Comparison of ENCODE assay signal across 11 cellular contexts in the genomic region with DNA sequence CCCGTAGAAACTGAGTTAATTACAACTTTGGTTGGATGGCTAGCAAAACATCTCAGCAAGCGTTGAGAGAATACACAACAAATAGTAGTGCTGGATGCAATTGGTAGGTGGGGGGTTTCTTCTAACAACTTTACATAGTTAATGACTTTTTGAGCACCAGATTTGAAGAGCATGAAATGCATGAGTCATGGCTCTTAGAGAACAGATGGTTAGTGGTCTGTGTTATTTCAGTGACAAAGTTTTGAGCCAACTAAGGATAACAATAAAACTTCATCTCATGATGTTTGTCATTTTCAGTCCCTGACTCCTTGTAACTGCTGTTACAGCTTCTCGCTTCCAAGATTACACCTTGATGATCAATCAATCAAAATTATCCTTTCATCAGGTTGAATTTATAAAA.
"Had no signal": no experiment of that assay in that cellular context is flagged by ENCODE, and none has a peak within 500 bp of the region (broad histone marks: within the 10 kb centered on the region; RNA-seq: fewer than 3 reads in every experiment).

No MANE protein-coding gene starts in this region.

- DNase-seq: activated CD4-positive, alpha-beta T cell treated with anti-CD3 and anti-CD28 coated beads, Interleukin-2, amount 10 ng/mL, durations not matched to agents 24 days and 14 days; activated CD8-positive, alpha-beta T cell treated with anti-CD3 and anti-CD28 coated beads, Interleukin-2, amount 10 ng/mL, durations not matched to agents 7 days and 5 days; activated naive CD4-positive, alpha-beta T cell treated with anti-CD3 and anti-CD28 coated beads for 36 hours; activated T-cell treated with anti-CD3 and anti-CD28 coated beads, Interleukin-2, amount 50 U/mL, for 24 hours; erythroblast; left lung; nephron progenitor cell; nucleus accumbens; sigmoid colon; spleen; stimulated activated naive CD4-positive, alpha-beta T cell had no signal

- ATAC-seq: activated CD8-positive, alpha-beta T cell treated with anti-CD3 and anti-CD28 coated beads, Interleukin-2, amount 10 ng/mL, durations not matched to agents 7 days and 5 days; left lung had no signal
